35 cellular contexts compared by ENCODE assay signal in genomic region chr17:51914613-51915012, GRCh38.
DNase-seq lines count a peak whose midpoint lies in the region; ATAC-seq, FAIRE-seq and TF ChIP-seq lines count a peak whose summit lies in the region.
"Had no signal": no experiment of that assay in that cellular context is flagged by ENCODE, and none has a peak within 500 bp of the region (broad histone marks: within the 10 kb centered on the region; RNA-seq: fewer than 3 reads in every experiment).

No MANE protein-coding gene starts in this region.

- H3K9me3 ChIP-seq in A549 = no peaks in the 10 kb centered on the region
- H3K9me3 ChIP-seq: adrenal gland, right atrium auricular region, testis had no signal

- no peak overlapping the region for H3K4me3 ChIP-seq in A549
- H3K4me3 ChIP-seq: adrenal gland, GM23338, right atrium auricular region, testis had no signal

- no peak overlapping the region for H3K4me2 ChIP-seq in A549
- H3K4me2 ChIP-seq: GM23338 had no signal

- no peak for TF ChIP-seq RAD21 in A549 (conservative IDR thresholded peaks at IDR 0.05 in 1 of 2, IDR thresholded peaks at IDR 0.05 in 1 of 2)

- FAIRE-seq in A549 (lab: Jason Lieb, UNC) = peak; percentile 43
- FAIRE-seq: HepG2, small intestine, urothelium cell line had no signal

- H3K4me3 Mint-ChIP-seq in activated naive CD4-positive, alpha-beta T cell treated with anti-CD3 and anti-CD28 coated beads, Interleukin-2, amount 10 ng/mL, durations not matched to agents 7 days and 5 days = no peak overlapping the region
- H3K4me3 Mint-ChIP-seq: activated CD4-positive, alpha-beta memory T cell treated with anti-CD3 and anti-CD28 coated beads for 36 hours; activated naive CD4-positive, alpha-beta T cell treated with anti-CD3 and anti-CD28 coated beads for 36 hours; activated T-helper 1 cell treated with anti-CD3 and anti-CD28 coated beads, Interleukin-12 subunit alpha, Interleukin-12 subunit beta, Interleukin-2, Interleukin-4 antibody, amounts not matched to agents 30 ng/mL and 10 ng/mL and 1 ng/mL, durations not matched to agents 14 hours and 24 hours and 36 hours; brain; dendritic cell treated with granulocyte-macrophage colony-stimulating factor and Interleukin-4, amounts not matched to agents 40 ng/mL and 50 ng/mL, for 4 days; GM23338; stimulated activated naive CD8-positive, alpha-beta T cell treated with anti-CD3 and anti-CD28 coated beads, Interleukin-15, Interleukin-2, amounts not matched to agents 100 ng/mL and 50 ng/mL, for 24 hours had no signal

- no peaks in the 10 kb centered on the region for H3K4me1 Mint-ChIP-seq in activated naive CD4-positive, alpha-beta T cell treated with anti-CD3 and anti-CD28 coated beads, Interleukin-2, amount 10 ng/mL, durations not matched to agents 7 days and 5 days

- H3K27me3 Mint-ChIP-seq in activated naive CD4-positive, alpha-beta T cell treated with anti-CD3 and anti-CD28 coated beads, Interleukin-2, amount 10 ng/mL, durations not matched to agents 7 days and 5 days = no peaks in the 10 kb centered on the region
- H3K27me3 Mint-ChIP-seq: activated CD4-positive, alpha-beta memory T cell treated with anti-CD3 and anti-CD28 coated beads for 36 hours; dendritic cell treated with granulocyte-macrophage colony-stimulating factor and Interleukin-4, amounts not matched to agents 40 ng/mL and 50 ng/mL, for 4 days had no signal

- POLR2A ChIA-PET in A549 (lab: Yijun Ruan, JAX) = no interaction called here

- H3K27ac Mint-ChIP-seq in activated naive CD4-positive, alpha-beta T cell treated with anti-CD3 and anti-CD28 coated beads, Interleukin-2, amount 10 ng/mL, durations not matched to agents 7 days and 5 days = no peak overlapping the region
- H3K27ac Mint-ChIP-seq: activated CD4-positive, alpha-beta memory T cell treated with anti-CD3 and anti-CD28 coated beads for 36 hours; activated naive CD4-positive, alpha-beta T cell treated with anti-CD3 and anti-CD28 coated beads for 36 hours; activated T-helper 1 cell treated with anti-CD3 and anti-CD28 coated beads, Interleukin-12 subunit alpha, Interleukin-12 subunit beta, Interleukin-2, Interleukin-4 antibody, amounts not matched to agents 30 ng/mL and 10 ng/mL and 1 ng/mL, durations not matched to agents 14 hours and 24 hours and 36 hours; dendritic cell treated with granulocyte-macrophage colony-stimulating factor and Interleukin-4, amounts not matched to agents 40 ng/mL and 50 ng/mL, for 4 days; GM23338; stimulated activated naive CD8-positive, alpha-beta T cell treated with anti-CD3 and anti-CD28 coated beads, Interleukin-15, Interleukin-2, amounts not matched to agents 100 ng/mL and 50 ng/mL, for 24 hours had no signal

- ATAC-seq in A549 (no peak), GM19463 (IDR thresholded peaks at IDR 0.05; ENCODE audit: unreplicated experiment) (peak; percentile 69), HG02678 (IDR thresholded peaks at IDR 0.05; ENCODE audit: unreplicated experiment) (peak; percentile 65), HG03135 (IDR thresholded peaks at IDR 0.05; ENCODE audit: unreplicated experiment) (peak; percentile 77)
- ATAC-seq: esophagus mucosa, GM23338, HepG2, Panc1 had no signal

- TF ChIP-seq POLR2A in A549 (IDR thresholded peaks at IDR 0.05; ENCODE audit: low read length) = no peak

- H3K36me3 Mint-ChIP-seq in activated naive CD4-positive, alpha-beta T cell treated with anti-CD3 and anti-CD28 coated beads, Interleukin-2, amount 10 ng/mL, durations not matched to agents 7 days and 5 days = no peaks in the 10 kb centered on the region
- H3K36me3 Mint-ChIP-seq: activated CD4-positive, alpha-beta memory T cell treated with anti-CD3 and anti-CD28 coated beads for 36 hours; brain had no signal

- no peak for TF ChIP-seq EP300 in A549 (IDR thresholded peaks at IDR 0.05)

- CTCF ChIA-PET in A549 (lab: Yijun Ruan, JAX) = no interaction called here
- CTCF ChIA-PET in activated naive CD4-positive, alpha-beta T cell treated with anti-CD3 and anti-CD28 coated beads, Interleukin-2, amount 10 ng/mL, durations not matched to agents 7 days and 5 days (lab: Charles Lee) = no interaction called here

- no peak for DNase-seq in A549 (ENCODE audit: low read depth in 1 of 2, low spot score in 1 of 2)
- DNase-seq in activated CD4-positive, alpha-beta T cell treated with anti-CD3 and anti-CD28 coated beads, Interleukin-2, amount 50 U/mL, for 48 hours = no peak
- DNase-seq in NCI-H2196 (lab: John Stamatoyannopoulos, UW; ENCODE audit: unreplicated experiment) = no peak
- no peak for DNase-seq in A172 (ENCODE audit: low spot score)
- no peak for DNase-seq in activated naive CD4-positive, alpha-beta T cell treated with anti-CD3 and anti-CD28 coated beads, Interleukin-2, amount 10 ng/mL, durations not matched to agents 7 days and 5 days
- DNase-seq: activated CD4-positive, alpha-beta memory T cell treated with anti-CD3 and anti-CD28 coated beads for 36 hours; activated CD4-positive, CD25-positive, alpha-beta regulatory T cell treated with anti-CD3 and anti-CD28 coated beads, Interleukin-2, amount 50 U/mL, for 72 hours; activated naive CD4-positive, alpha-beta T cell treated with anti-CD3 and anti-CD28 coated beads for 36 hours; adrenal gland; COR-L47; GDM1; islet precursor cell; MM.1S; NCI-H1417 treated with DMSO at 0.1 percent for 48 hours; NCI-H2081; NCI-H345; NCI-H69; SHP77; small intestine; testis had no signal

- no peaks in the 10 kb centered on the region for H3K4me1 ChIP-seq in A549
- H3K4me1 ChIP-seq: adrenal gland, right atrium auricular region, testis had no signal

- no peaks in the 10 kb centered on the region for H3K9me3 Mint-ChIP-seq in activated naive CD4-positive, alpha-beta T cell treated with anti-CD3 and anti-CD28 coated beads, Interleukin-2, amount 10 ng/mL, durations not matched to agents 7 days and 5 days
- H3K9me3 Mint-ChIP-seq: activated CD4-positive, alpha-beta memory T cell treated with anti-CD3 and anti-CD28 coated beads for 36 hours; activated naive CD4-positive, alpha-beta T cell treated with anti-CD3 and anti-CD28 coated beads for 36 hours; activated T-helper 1 cell treated with anti-CD3 and anti-CD28 coated beads, Interleukin-12 subunit alpha, Interleukin-12 subunit beta, Interleukin-2, Interleukin-4 antibody, amounts not matched to agents 30 ng/mL and 10 ng/mL and 1 ng/mL, durations not matched to agents 14 hours and 24 hours and 36 hours; brain; dendritic cell treated with granulocyte-macrophage colony-stimulating factor and Interleukin-4, amounts not matched to agents 40 ng/mL and 50 ng/mL, for 4 days; GM23338; stimulated activated naive CD8-positive, alpha-beta T cell treated with anti-CD3 and anti-CD28 coated beads, Interleukin-15, Interleukin-2, amounts not matched to agents 100 ng/mL and 50 ng/mL, for 24 hours had no signal

- no peak for TF ChIP-seq CTCF in A549 (IDR thresholded peaks at IDR 0.05)

- no peak overlapping the region for H3K27ac ChIP-seq in A549
- H3K27ac ChIP-seq: 22Rv1, adrenal gland, C4-2B, right atrium auricular region, testis had no signal

TF ChIP-seq in A549, 52 proteins besides CTCF, POLR2A, EP300 and RAD21:
- TF ChIP-seq ZFP36 (IDR thresholded peaks at IDR 0.05; ENCODE audit: borderline replicate concordance, partially characterized antibody) (no peak), ESRRA (IDR thresholded peaks at IDR 0.05; ENCODE audit: borderline replicate concordance, low read length) (no peak), HOXB13 (CRISPR knock-in tag; IDR thresholded peaks at IDR 0.05; ENCODE audit: low read depth) (no peak), TP53 (CRISPR knock-in tag; IDR thresholded peaks at IDR 0.05) (no peak), HEYL (CRISPR knock-in tag; IDR thresholded peaks at IDR 0.05) (no peak), FOXS1 (CRISPR knock-in tag; IDR thresholded peaks at IDR 0.05) (no peak), USF2 (IDR thresholded peaks at IDR 0.05) (no peak), RARB (CRISPR knock-in tag; IDR thresholded peaks at IDR 0.05) (no peak), JUN (IDR thresholded peaks at IDR 0.05) (no peak), JUNB (IDR thresholded peaks at IDR 0.05) (no peak), NR3C1 (IDR thresholded peaks at IDR 0.05) (no peak), MAFK (IDR thresholded peaks at IDR 0.05; ENCODE audit: partially characterized antibody) (no peak), ZC3H11A (IDR thresholded peaks at IDR 0.05) (no peak), FOSL2 (IDR thresholded peaks at IDR 0.05) (no peak), FOSL2 (CRISPR knock-in tag; IDR thresholded peaks at IDR 0.05) (no peak), HES2 (IDR thresholded peaks at IDR 0.05) (no peak), EHF (CRISPR knock-in tag; IDR thresholded peaks at IDR 0.05) (no peak), RCOR1 (IDR thresholded peaks at IDR 0.05; ENCODE audit: low read depth, low read length) (no peak)
- TF ChIP-seq, protein P1, sequence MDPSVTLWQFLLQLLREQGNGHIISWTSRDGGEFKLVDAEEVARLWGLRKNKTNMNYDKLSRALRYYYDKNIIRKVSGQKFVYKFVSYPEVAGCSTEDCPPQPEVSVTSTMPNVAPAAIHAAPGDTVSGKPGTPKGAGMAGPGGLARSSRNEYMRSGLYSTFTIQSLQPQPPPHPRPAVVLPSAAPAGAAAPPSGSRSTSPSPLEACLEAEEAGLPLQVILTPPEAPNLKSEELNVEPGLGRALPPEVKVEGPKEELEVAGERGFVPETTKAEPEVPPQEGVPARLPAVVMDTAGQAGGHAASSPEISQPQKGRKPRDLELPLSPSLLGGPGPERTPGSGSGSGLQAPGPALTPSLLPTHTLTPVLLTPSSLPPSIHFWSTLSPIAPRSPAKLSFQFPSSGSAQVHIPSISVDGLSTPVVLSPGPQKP (IDR thresholded peaks at IDR 0.05; ENCODE audit: low read depth, low read length) = no peak

Comparison
In these comparisons a context has a peak if more than half of its experiments do, and no peak if none do; other contexts are left out.
1. ATAC-seq: peak in GM19463 (single experiment), HG02678 (single experiment) and HG03135 (single experiment); none in A549 (0 of 2).